Comparison of ENCODE assay signal across 1 cellular context in genomic region chr16:1964506-1965471, GRCh38.
A peak's percentile ranks its signal among the peaks of the same experiment; 100 is the strongest.
TF ChIP-seq lines count a peak whose summit lies in the region.

Gene RPS2, minus strand, starts transcription at chr16:1964826. Its CDS starts 201 bp downstream, at chr16:1964625.

TF ChIP-seq in HEK293, 187 proteins besides CTCF, POLR2A, EP300 and RAD21 (continued from another document and continues in another):
- TF ChIP-seq ZNF426 (tag by site-specific recombination; IDR thresholded peaks at IDR 0.05) (no peak), ZEB2 (tag by site-specific recombination; IDR thresholded peaks at IDR 0.05) (peak; percentile 95), ZBTB7A (tag by site-specific recombination; IDR thresholded peaks at IDR 0.05; ENCODE audit: low read depth) (peak; percentile 74; the same call in 1 of the 2 replicates), ZNF354C (tag by site-specific recombination; IDR thresholded peaks at IDR 0.05; ENCODE audit: borderline replicate concordance, low read depth) (no peak), ZBTB6 (tag by site-specific recombination; IDR thresholded peaks at IDR 0.05) (no peak), ZNF404 (tag by site-specific recombination; IDR thresholded peaks at IDR 0.05) (no peak; the same call in 1 of the 2 replicates), ZNF580 (tag by site-specific recombination; IDR thresholded peaks at IDR 0.05) (0 out of 2 replicates have a peak, but pooled peaks have one; percentile 38), SCRT1 (tag by site-specific recombination; IDR thresholded peaks at IDR 0.05; ENCODE audit: borderline replicate concordance) (no peak), ZNF776 (tag by site-specific recombination; IDR thresholded peaks at IDR 0.05; ENCODE audit: borderline replicate concordance) (no peak; the same call in 1 of the 2 replicates), ZNF660 (tag by site-specific recombination; IDR thresholded peaks at IDR 0.05) (peak; percentile 95), ZBTB44 (tag by site-specific recombination; IDR thresholded peaks at IDR 0.05) (peak; percentile 42; the same call in 1 of the 2 replicates), KLF8 (tag by site-specific recombination; IDR thresholded peaks at IDR 0.05) (peak; percentile 88), HOXD13 (CRISPR knock-in tag; IDR thresholded peaks at IDR 0.05; ENCODE audit: borderline replicate concordance) (no peak), ZNF548 (tag by site-specific recombination; IDR thresholded peaks at IDR 0.05) (no peak), ZNF692 (tag by site-specific recombination; IDR thresholded peaks at IDR 0.05) (peak; percentile 52; the same call in 1 of the 2 replicates), ZNF23 (tag by site-specific recombination; IDR thresholded peaks at IDR 0.05; ENCODE audit: borderline replicate concordance) (no peak), ZSCAN5A (tag by site-specific recombination; IDR thresholded peaks at IDR 0.05) (peak; percentile 82; the same call in 1 of the 2 replicates), ZNF707 (tag by site-specific recombination; IDR thresholded peaks at IDR 0.05) (no peak), ZSCAN4 (tag by site-specific recombination; IDR thresholded peaks at IDR 0.05) (0 out of 2 replicates have a peak, but pooled peaks have one; percentile 41), INSM2 (tag by site-specific recombination; IDR thresholded peaks at IDR 0.05) (no peak; the same call in 1 of the 2 replicates), ZNF175 (tag by site-specific recombination; IDR thresholded peaks at IDR 0.05) (no peak), ZNF202 (tag by site-specific recombination; IDR thresholded peaks at IDR 0.05; ENCODE audit: borderline replicate concordance) (no peak), ZNF416 (tag by site-specific recombination; IDR thresholded peaks at IDR 0.05) (no peak), ZNF37A (tag by site-specific recombination; IDR thresholded peaks at IDR 0.05) (no peak), GLIS2 (tag by site-specific recombination; IDR thresholded peaks at IDR 0.05) (peak; percentile 59), ZNF585B (tag by site-specific recombination; IDR thresholded peaks at IDR 0.05) (no peak), ZNF121 (tag by site-specific recombination; IDR thresholded peaks at IDR 0.05) (0 out of 2 replicates have a peak, but pooled peaks have one; percentile 45), ZNF350 (tag by site-specific recombination; IDR thresholded peaks at IDR 0.05) (no peak), ZNF645 (tag by site-specific recombination; IDR thresholded peaks at IDR 0.05) (0 out of 2 replicates have a peak, but pooled peaks have one; percentile 43), ZNF530 (tag by site-specific recombination; IDR thresholded peaks at IDR 0.05; ENCODE audit: low read depth) (no peak), ZBTB1 (tag by site-specific recombination; IDR thresholded peaks at IDR 0.05) (no peak), ZNF26 (tag by site-specific recombination; IDR thresholded peaks at IDR 0.05) (no peak), ZNF473 (tag by site-specific recombination; IDR thresholded peaks at IDR 0.05) (no peak), ZBTB8A (tag by site-specific recombination; IDR thresholded peaks at IDR 0.05) (peak; percentile 46; the same call in 1 of the 2 replicates), ZXDB (tag by site-specific recombination; IDR thresholded peaks at IDR 0.05) (peak; percentile 84), ZNF830 (tag by site-specific recombination; IDR thresholded peaks at IDR 0.05; ENCODE audit: low read depth) (no peak), ZNF398 (tag by site-specific recombination; IDR thresholded peaks at IDR 0.05) (no peak), ZFP41 (tag by site-specific recombination; IDR thresholded peaks at IDR 0.05; ENCODE audit: borderline replicate concordance) (no peak), ELK4 (IDR thresholded peaks at IDR 0.05; ENCODE audit: borderline replicate concordance, low read depth, low read length) (no peak), ZNF785 (tag by site-specific recombination; IDR thresholded peaks at IDR 0.05) (no peak), SETDB1 (IDR thresholded peaks at IDR 0.05; ENCODE audit: insufficient read length, low read length) (no peak), ZBTB26 (tag by site-specific recombination; optimal IDR thresholded peaks at IDR 0.05) (peak; percentile 76), ZNF239 (tag by site-specific recombination; IDR thresholded peaks at IDR 0.05) (peak; percentile 64; the same call in 1 of the 2 replicates), HOXA7 (CRISPR knock-in tag; IDR thresholded peaks at IDR 0.05; ENCODE audit: borderline replicate concordance) (no peak), ZNF626 (tag by site-specific recombination; IDR thresholded peaks at IDR 0.05) (no peak)
